ENCODE assay signal across 32 cellular contexts in genomic region chr7:85167636-85168035, GRCh38. TPM values are rescaled to one million over a fixed set of nuclear protein-coding genes. Genes with fewer than 3 reads are reported as not detected.
"Had no signal": no experiment of that assay in that cellular context is flagged by ENCODE, and none has a peak within 500 bp of the region (broad histone marks: within the 10 kb centered on the region; RNA-seq: fewer than 3 reads in every experiment).

No MANE protein-coding gene starts in this region.

- H3K36me3 ChIP-seq: adrenal gland, ascending aorta, brain microvascular endothelial cell, gastroesophageal sphincter, heart right ventricle, WERI-Rb-1 had no signal

- ATAC-seq: activated CD4-positive, CD25-positive, alpha-beta regulatory T cell treated with anti-CD3 and anti-CD28 coated beads, Interleukin-2, amount 50 U/mL, for 24 hours; activated CD8-positive, alpha-beta T cell treated with anti-CD3 and anti-CD28 coated beads for 36 hours; activated naive CD8-positive, alpha-beta T cell treated with anti-CD3 and anti-CD28 coated beads, Interleukin-2, amount 50 U/mL, for 24 hours; activated T-cell treated with anti-CD3 and anti-CD28 coated beads, Interleukin-2, amount 50 U/mL, for 4 hours; activated T-helper 17 cell treated with anti-CD3 and anti-CD28 coated beads, Interleukin-2, amount 50 U/mL, for 72 hours; effector memory CD8-positive, alpha-beta T cell; esophagus mucosa; gastroesophageal sphincter; heart right ventricle; T-helper 17 cell had no signal

- H3K36me3 Mint-ChIP-seq: activated naive CD4-positive, alpha-beta T cell treated with anti-CD3 and anti-CD28 coated beads, Interleukin-2, amount 50 U/mL, for 24 hours; activated naive CD8-positive, alpha-beta T cell treated with anti-CD3 and anti-CD28 coated beads for 36 hours had no signal

- H3K4me3 Mint-ChIP-seq: activated B cell treated with CpG ODN at 0.5 μM for 24 hours; activated CD8-positive, alpha-beta T cell treated with anti-CD3 and anti-CD28 coated beads for 36 hours; activated naive CD4-positive, alpha-beta T cell treated with anti-CD3 and anti-CD28 coated beads for 36 hours; activated naive CD4-positive, alpha-beta T cell treated with anti-CD3 and anti-CD28 coated beads, Interleukin-2, amount 50 U/mL, for 24 hours; activated naive CD8-positive, alpha-beta T cell treated with anti-CD3 and anti-CD28 coated beads for 36 hours; activated naive CD8-positive, alpha-beta T cell treated with anti-CD3 and anti-CD28 coated beads, Interleukin-2, amount 50 U/mL, for 24 hours; activated T-cell treated with anti-CD3 and anti-CD28 coated beads, Interleukin-2, amount 50 U/mL, for 4 hours; activated T-helper 17 cell treated with anti-CD3 and anti-CD28 coated beads, Interleukin-2, amount 50 U/mL, for 72 hours; central memory CD8-positive, alpha-beta T cell; dendritic cell treated with granulocyte-macrophage colony-stimulating factor and Interleukin-4, amounts not matched to agents 40 ng/mL and 50 ng/mL, for 4 days; effector memory CD8-positive, alpha-beta T cell; T-helper 17 cell; T-helper 2 cell treated with Interferon-gamma antibody and Interleukin-4, amounts not matched to agents 5 μg/mL and 100 μg/mL, for 36 hours had no signal

- H3K9me3 Mint-ChIP-seq: activated B cell treated with CpG ODN at 0.5 μM for 24 hours; activated naive CD4-positive, alpha-beta T cell treated with anti-CD3 and anti-CD28 coated beads for 36 hours; activated naive CD8-positive, alpha-beta T cell treated with anti-CD3 and anti-CD28 coated beads for 36 hours; activated naive CD8-positive, alpha-beta T cell treated with anti-CD3 and anti-CD28 coated beads, Interleukin-2, amount 50 U/mL, for 24 hours; dendritic cell treated with granulocyte-macrophage colony-stimulating factor and Interleukin-4, amounts not matched to agents 40 ng/mL and 50 ng/mL, for 4 days; T-helper 2 cell treated with Interferon-gamma antibody and Interleukin-4, amounts not matched to agents 5 μg/mL and 100 μg/mL, for 36 hours had no signal

- DNase-seq: activated B cell treated with CpG ODN at 0.5 μM for 24 hours; activated CD4-positive, alpha-beta T cell treated with anti-CD3 and anti-CD28 coated beads for 48 hours; activated CD4-positive, alpha-beta T cell treated with anti-CD3 and anti-CD28 coated beads, Interleukin-2, amount 50 U/mL, for 1 hour; activated CD4-positive, alpha-beta T cell treated with anti-CD3 and anti-CD28 coated beads, Interleukin-2, amount 50 U/mL, for 48 hours; activated CD8-positive, alpha-beta memory T cell treated with anti-CD3 and anti-CD28 coated beads for 24 hours; activated CD8-positive, alpha-beta T cell treated with anti-CD3 and anti-CD28 coated beads for 36 hours; activated effector memory CD4-positive, alpha-beta T cell treated with anti-CD3 and anti-CD28 coated beads, Interleukin-2, amount 50 U/mL, for 16 hours; activated naive CD4-positive, alpha-beta T cell treated with anti-CD3 and anti-CD28 coated beads for 36 hours; activated naive CD8-positive, alpha-beta T cell treated with anti-CD3 and anti-CD28 coated beads for 36 hours; activated naive CD8-positive, alpha-beta T cell treated with anti-CD3 and anti-CD28 coated beads, Interleukin-2, amount 50 U/mL, for 24 hours; activated T-cell treated with anti-CD3 and anti-CD28 coated beads, Interleukin-2, amount 50 U/mL, for 4 hours; adrenal gland; brain microvascular endothelial cell; effector CD4-positive, alpha-beta T cell; effector memory CD8-positive, alpha-beta T cell; foreskin melanocyte; heart right ventricle; T-helper 1 cell; T-helper 17 cell; T1000; WERI-Rb-1 had no signal

- H3K27ac ChIP-seq: adrenal gland, brain microvascular endothelial cell, coronary artery, gastroesophageal sphincter, heart right ventricle, WERI-Rb-1 had no signal

- FAIRE-seq: bronchial epithelial cell had no signal

- H3K9me3 ChIP-seq: adrenal gland, ascending aorta, gastroesophageal sphincter, heart right ventricle had no signal

- H3K27me3 Mint-ChIP-seq: activated B cell treated with CpG ODN at 0.5 μM for 24 hours; activated CD8-positive, alpha-beta T cell treated with anti-CD3 and anti-CD28 coated beads for 36 hours; activated naive CD4-positive, alpha-beta T cell treated with anti-CD3 and anti-CD28 coated beads, Interleukin-2, amount 50 U/mL, for 24 hours; activated naive CD8-positive, alpha-beta T cell treated with anti-CD3 and anti-CD28 coated beads for 36 hours; activated naive CD8-positive, alpha-beta T cell treated with anti-CD3 and anti-CD28 coated beads, Interleukin-2, amount 50 U/mL, for 24 hours; activated T-helper 17 cell treated with anti-CD3 and anti-CD28 coated beads, Interleukin-2, amount 50 U/mL, for 72 hours; central memory CD8-positive, alpha-beta T cell; dendritic cell treated with granulocyte-macrophage colony-stimulating factor and Interleukin-4, amounts not matched to agents 40 ng/mL and 50 ng/mL, for 4 days; effector memory CD8-positive, alpha-beta T cell; T-helper 17 cell had no signal

- H3K4me1 ChIP-seq: adrenal gland had no signal

- H3K4me1 Mint-ChIP-seq: activated B cell treated with CpG ODN at 0.5 μM for 24 hours; activated naive CD4-positive, alpha-beta T cell treated with anti-CD3 and anti-CD28 coated beads, Interleukin-2, amount 50 U/mL, for 24 hours; activated naive CD8-positive, alpha-beta T cell treated with anti-CD3 and anti-CD28 coated beads for 36 hours; activated naive CD8-positive, alpha-beta T cell treated with anti-CD3 and anti-CD28 coated beads, Interleukin-2, amount 50 U/mL, for 24 hours; activated T-helper 17 cell treated with anti-CD3 and anti-CD28 coated beads, Interleukin-2, amount 50 U/mL, for 72 hours; central memory CD8-positive, alpha-beta T cell; T-helper 17 cell had no signal

- H3K4me3 ChIP-seq: adrenal gland, ascending aorta, coronary artery, gastroesophageal sphincter, heart right ventricle had no signal

- H3K27me3 ChIP-seq: adrenal gland, ascending aorta, brain microvascular endothelial cell, gastroesophageal sphincter, heart right ventricle had no signal

- H3K27ac Mint-ChIP-seq: activated B cell treated with CpG ODN at 0.5 μM for 24 hours; activated CD8-positive, alpha-beta T cell treated with anti-CD3 and anti-CD28 coated beads for 36 hours; activated naive CD4-positive, alpha-beta T cell treated with anti-CD3 and anti-CD28 coated beads for 36 hours; activated naive CD4-positive, alpha-beta T cell treated with anti-CD3 and anti-CD28 coated beads, Interleukin-2, amount 50 U/mL, for 24 hours; activated naive CD8-positive, alpha-beta T cell treated with anti-CD3 and anti-CD28 coated beads for 36 hours; activated naive CD8-positive, alpha-beta T cell treated with anti-CD3 and anti-CD28 coated beads, Interleukin-2, amount 50 U/mL, for 24 hours; activated T-helper 17 cell treated with anti-CD3 and anti-CD28 coated beads, Interleukin-2, amount 50 U/mL, for 72 hours; dendritic cell treated with granulocyte-macrophage colony-stimulating factor and Interleukin-4, amounts not matched to agents 40 ng/mL and 50 ng/mL, for 4 days; effector memory CD8-positive, alpha-beta T cell; T-helper 17 cell; T-helper 2 cell treated with Interferon-gamma antibody and Interleukin-4, amounts not matched to agents 5 μg/mL and 100 μg/mL, for 36 hours had no signal

RNA-seq across cellular contexts. Expression of gene SEMA3D, which starts 19.2 kb away (rescaled TPM):
- total RNA-seq: activated B cell treated with CpG ODN at 0.5 μM for 24 hours; activated CD8-positive, alpha-beta T cell treated with anti-CD3 and anti-CD28 coated beads for 36 hours; activated naive CD4-positive, alpha-beta T cell treated with anti-CD3 and anti-CD28 coated beads for 36 hours; activated naive CD8-positive, alpha-beta T cell treated with anti-CD3 and anti-CD28 coated beads for 36 hours; activated T-helper 17 cell treated with anti-CD3 and anti-CD28 coated beads, Interleukin-2, amount 50 U/mL, for 72 hours had no signal
